In the genomic region with DNA sequence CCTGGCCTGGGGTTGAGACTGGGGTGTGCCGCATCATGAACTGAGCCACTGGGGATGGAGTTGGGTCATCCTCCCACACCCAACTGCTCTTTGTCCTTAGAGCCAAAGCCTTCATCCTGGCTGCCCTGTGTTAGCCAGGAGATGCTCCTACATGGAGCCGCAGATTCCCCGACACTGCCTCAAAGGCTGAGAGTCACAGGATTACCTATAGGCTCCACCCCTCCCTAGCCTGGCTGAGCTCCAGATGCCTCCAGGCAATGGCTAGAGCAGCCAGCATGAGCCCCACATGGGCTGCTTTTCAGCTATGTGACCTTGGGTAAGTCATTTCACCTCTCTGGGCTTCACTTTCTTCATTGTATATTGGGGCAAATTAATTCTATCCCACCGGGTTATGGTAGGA, we compare ENCODE assay signal across 33 cellular contexts.
"Had no signal": no experiment of that assay in that cellular context is flagged by ENCODE, and none has a peak within 500 bp of the region (broad histone marks: within the 10 kb centered on the region; RNA-seq: fewer than 3 reads in every experiment).

No MANE protein-coding gene starts in this region.

- H3K4me3 Mint-ChIP-seq: activated B cell treated with CpG ODN at 0.5 μM for 24 hours; activated CD4-positive, alpha-beta memory T cell treated with anti-CD3 and anti-CD28 coated beads for 36 hours; activated naive CD4-positive, alpha-beta T cell treated with anti-CD3 and anti-CD28 coated beads for 36 hours; activated naive CD8-positive, alpha-beta T cell; activated T-cell treated with anti-CD3 and anti-CD28 coated beads, Interleukin-2, amount 50 U/mL, for 4 hours; activated T-helper 1 cell treated with anti-CD3 and anti-CD28 coated beads, Interleukin-12 subunit alpha, Interleukin-12 subunit beta, Interleukin-2, Interleukin-4 antibody, amounts not matched to agents 30 ng/mL and 10 ng/mL and 1 ng/mL, durations not matched to agents 14 hours and 24 hours and 36 hours; T-helper 1 cell treated with Interleukin-12 subunit alpha and Interleukin-12 subunit beta and Interleukin-4 antibody, amounts not matched to agents 30 μg/mL and 1 μg/mL, for 36 hours; T-helper 2 cell treated with Interferon-gamma antibody and Interleukin-4, amounts not matched to agents 5 μg/mL and 100 μg/mL, for 36 hours had no signal

- H3K4me1 ChIP-seq: ascending aorta, SJCRH30 had no signal

- DNase-seq: activated B cell treated with CpG ODN at 0.5 μM for 24 hours; activated CD4-positive, alpha-beta memory T cell treated with anti-CD3 and anti-CD28 coated beads for 36 hours; activated CD4-positive, alpha-beta T cell treated with anti-CD3 and anti-CD28 coated beads for 4 hours; activated CD4-positive, alpha-beta T cell treated with anti-CD3 and anti-CD28 coated beads, Interleukin-2, amount 50 U/mL, for 1 hour; activated CD4-positive, CD25-positive, alpha-beta regulatory T cell treated with anti-CD3 and anti-CD28 coated beads, Interleukin-2, amount 50 U/mL, for 72 hours; activated CD8-positive, alpha-beta memory T cell treated with anti-CD3 and anti-CD28 coated beads, Interleukin-2, amount 50 U/mL, for 4 hours; activated gamma-delta T cell treated with Interleukin-2 at 50 U/mL for 16 hours; activated naive CD4-positive, alpha-beta T cell treated with anti-CD3 and anti-CD28 coated beads for 36 hours; activated T-cell treated with anti-CD3 and anti-CD28 coated beads for 4 hours; activated T-cell treated with anti-CD3 and anti-CD28 coated beads, Interleukin-2, amount 50 U/mL, for 4 hours; amygdala; Karpas-422; KBM-7; MG63; NCI-H1048; NCI-H1105 treated with DMSO at 0.1 percent for 48 hours; NCI-H1436; NCI-H187; NCI-H2029 treated with DMSO at 0.1 percent for 48 hours; NCI-H2107; NCI-H2171; NCI-H510A; NCI-H526; NCI-H774; SHP77; SJCRH30 had no signal

- H3K4me3 ChIP-seq: ascending aorta, MG63, PC-9, SJCRH30, SK-N-MC had no signal

- H2AFZ ChIP-seq: PC-9 had no signal

- H3K27ac ChIP-seq: ascending aorta, PC-9, SJCRH30, SK-N-MC had no signal

- H3K27ac Mint-ChIP-seq: activated B cell treated with CpG ODN at 0.5 μM for 24 hours; activated CD4-positive, alpha-beta memory T cell treated with anti-CD3 and anti-CD28 coated beads for 36 hours; activated naive CD4-positive, alpha-beta T cell treated with anti-CD3 and anti-CD28 coated beads for 36 hours; activated naive CD8-positive, alpha-beta T cell; activated T-helper 1 cell treated with anti-CD3 and anti-CD28 coated beads, Interleukin-12 subunit alpha, Interleukin-12 subunit beta, Interleukin-2, Interleukin-4 antibody, amounts not matched to agents 30 ng/mL and 10 ng/mL and 1 ng/mL, durations not matched to agents 14 hours and 24 hours and 36 hours; T-helper 1 cell treated with Interleukin-12 subunit alpha and Interleukin-12 subunit beta and Interleukin-4 antibody, amounts not matched to agents 30 μg/mL and 1 μg/mL, for 36 hours; T-helper 2 cell treated with Interferon-gamma antibody and Interleukin-4, amounts not matched to agents 5 μg/mL and 100 μg/mL, for 36 hours had no signal

- H3K36me3 Mint-ChIP-seq: activated CD4-positive, alpha-beta memory T cell treated with anti-CD3 and anti-CD28 coated beads for 36 hours; activated naive CD8-positive, alpha-beta T cell had no signal

- H3K36me3 ChIP-seq: ascending aorta, MG63, SJCRH30 had no signal

- H3K9me3 Mint-ChIP-seq: activated B cell treated with CpG ODN at 0.5 μM for 24 hours; activated CD4-positive, alpha-beta memory T cell treated with anti-CD3 and anti-CD28 coated beads for 36 hours; activated naive CD4-positive, alpha-beta T cell treated with anti-CD3 and anti-CD28 coated beads for 36 hours; activated T-cell treated with anti-CD3 and anti-CD28 coated beads, Interleukin-2, amount 50 U/mL, for 4 hours; activated T-helper 1 cell treated with anti-CD3 and anti-CD28 coated beads, Interleukin-12 subunit alpha, Interleukin-12 subunit beta, Interleukin-2, Interleukin-4 antibody, amounts not matched to agents 30 ng/mL and 10 ng/mL and 1 ng/mL, durations not matched to agents 14 hours and 24 hours and 36 hours; T-helper 1 cell treated with Interleukin-12 subunit alpha and Interleukin-12 subunit beta and Interleukin-4 antibody, amounts not matched to agents 30 μg/mL and 1 μg/mL, for 36 hours; T-helper 2 cell treated with Interferon-gamma antibody and Interleukin-4, amounts not matched to agents 5 μg/mL and 100 μg/mL, for 36 hours had no signal

- ATAC-seq: activated T-cell treated with anti-CD3 and anti-CD28 coated beads, Interleukin-2, amount 50 U/mL, for 4 hours had no signal

- H3K27me3 ChIP-seq: ascending aorta, MG63 had no signal

- H3K4me2 ChIP-seq: PC-9 had no signal

- H3K9me3 ChIP-seq: ascending aorta, MG63, SJCRH30 had no signal
